ENCODE assay signal across 27 cellular contexts in the genomic region with DNA sequence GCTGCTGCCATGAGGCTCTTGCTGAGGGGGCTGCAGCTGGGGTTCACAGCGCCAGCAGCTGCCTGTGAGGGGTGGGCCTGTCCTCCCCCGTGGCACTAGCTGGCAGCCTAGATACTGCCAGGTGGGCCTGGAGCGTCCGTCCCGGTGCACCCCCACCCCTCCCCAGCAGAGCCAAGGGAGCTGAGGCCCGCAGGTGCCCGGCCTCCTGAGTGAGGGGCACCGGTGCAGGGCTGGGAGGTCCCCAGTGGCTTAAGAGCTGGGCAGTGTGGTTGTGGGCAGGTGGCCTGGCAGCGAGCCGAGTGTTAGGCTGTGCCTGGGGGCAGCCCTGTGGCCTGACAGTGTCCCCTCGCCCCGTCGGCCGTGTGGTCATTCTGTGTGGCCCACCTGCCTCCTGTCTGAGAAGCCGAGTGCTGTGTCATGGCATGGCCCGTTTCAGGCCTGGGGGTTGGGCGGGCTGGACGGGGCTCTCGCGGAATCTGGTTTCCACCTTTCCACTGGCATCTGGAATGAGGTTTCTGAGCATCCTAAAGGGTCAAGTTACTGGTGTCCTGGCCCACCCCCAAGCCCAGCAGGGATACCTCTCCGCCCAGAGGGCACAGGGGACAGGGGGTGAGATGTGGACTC. TPM values are rescaled to one million over a fixed set of nuclear protein-coding genes. Genes with fewer than 3 reads are reported as not detected.
A peak's percentile ranks its signal among the peaks of the same experiment; 100 is the strongest.
DNase-seq lines count a peak whose midpoint lies in the region; ATAC-seq and TF ChIP-seq lines count a peak whose summit lies in the region.
"Had no signal": no experiment of that assay in that cellular context is flagged by ENCODE, and none has a peak within 500 bp of the region (broad histone marks: within the 10 kb centered on the region; RNA-seq: fewer than 3 reads in every experiment).

No MANE protein-coding gene starts in this region.

- H3K36me3 ChIP-seq in aorta (ENCODE audit: control insufficient read depth in 1 of 2, insufficient read depth in 2 of 2, low read length in 1 of 2), result no peaks in the 10 kb centered on the region

- no peaks in the 10 kb centered on the region for H3K9me3 Mint-ChIP-seq in WTC11
- H3K9me3 Mint-ChIP-seq in natural killer cell treated with Interleukin-12 subunit alpha and Interleukin-12 subunit beta and Interleukin-15 and Interleukin-18, amount 100 ng/mL, for 72 hours, result no peaks in the 10 kb centered on the region
- H3K9me3 Mint-ChIP-seq: CD4-positive, CD25-positive, alpha-beta regulatory T cell; T-helper 1 cell treated with Interleukin-12 subunit alpha and Interleukin-12 subunit beta and Interleukin-4 antibody, amounts not matched to agents 30 μg/mL and 1 μg/mL, for 36 hours had no signal

- no peaks in the 10 kb centered on the region for H3K4me1 ChIP-seq in aorta (ENCODE audit: control insufficient read depth in 1 of 2, insufficient read depth in 2 of 2, low read length in 2 of 2)

- DNase-seq in ELF-1 (ENCODE audit: low read depth, low spot score) (peak; percentile 55), WTC11 (ENCODE audit: low spot score) (no peak), myocyte (ENCODE audit: low read depth) (peak; percentile 77), aorta (no peak), HuH-7 (ENCODE audit: low spot score) (no peak), NCI-H187 treated with DMSO at 0.1 percent for 48 hours (lab: John Stamatoyannopoulos, UW) (no peak)
- no peak for DNase-seq in natural killer cell treated with Interleukin-12 subunit alpha and Interleukin-12 subunit beta and Interleukin-15 and Interleukin-18, amount 100 ng/mL, for 72 hours (ENCODE audit: low spot score)
- DNase-seq: CD4-positive, CD25-positive, alpha-beta regulatory T cell; DMS153; DND-41; GOT3; Kasumi-1; MV-4-11; NCI-H1105 treated with DMSO at 0.1 percent for 48 hours; NCI-H146; NCI-H2029 treated with DMSO at 0.1 percent for 48 hours; NCI-H446 treated with DMSO at 0.1 percent for 48 hours; NCI-H526; NCI-H82; OCI-M1; SIG-M5; SW 1271 had no signal

- ATAC-seq in WTC11 (peak; percentile 12; the same call in 1 of the 2 replicates), aorta (ENCODE audit: low FRiP score) (peak; percentile 17)
- ATAC-seq in natural killer cell treated with Interleukin-12 subunit alpha and Interleukin-12 subunit beta and Interleukin-15 and Interleukin-18, amount 100 ng/mL, for 72 hours, result no peak
- ATAC-seq: HCT116 had no signal

- 87 to 90% methylated on average over 21 of the region's 21 CpGs for WGBS in aorta, 2 donors

- no peak overlapping the region for H3K27ac ChIP-seq in aorta (ENCODE audit: low read depth in 1 of 2, low read length in 2 of 2)
- H3K27ac ChIP-seq: SK-N-MC had no signal

- no peak overlapping the region for H3K4me3 ChIP-seq in aorta (ENCODE audit: low read length in 2 of 2)
- H3K4me3 ChIP-seq: K562, SK-N-MC had no signal

- CTCF ChIA-PET in WTC11 (lab: Charles Lee), result no interaction called here

- no peak for TF ChIP-seq CTCF in WTC11 (IDR thresholded peaks at IDR 0.05)

- POLR2A ChIA-PET in WTC11 (lab: Charles Lee), result interaction anchor here (0.5 to 0.6 kb wide), 2 partner anchors 54 to 86 kb away, joined by 3 to 7 read pairs; no protein-coding TSS in a partner anchor

- no peaks in the 10 kb centered on the region for H3K9me3 ChIP-seq in aorta (ENCODE audit: control insufficient read depth, low read length)
- H3K9me3 ChIP-seq: BE2C had no signal

- H3K4me1 Mint-ChIP-seq in WTC11, result no peaks in the 10 kb centered on the region
- H3K4me1 Mint-ChIP-seq in natural killer cell treated with Interleukin-12 subunit alpha and Interleukin-12 subunit beta and Interleukin-15 and Interleukin-18, amount 100 ng/mL, for 72 hours (ENCODE audit: low read depth in 2 of 2), result peaks cover 11 to 13% of the 10 kb centered on the region in 2 donors

- H3K27me3 Mint-ChIP-seq in WTC11 (ENCODE audit: low read depth), result no peaks in the 10 kb centered on the region
- peaks cover 7 to 11% of the 10 kb centered on the region in 2 donors for H3K27me3 Mint-ChIP-seq in natural killer cell treated with Interleukin-12 subunit alpha and Interleukin-12 subunit beta and Interleukin-15 and Interleukin-18, amount 100 ng/mL, for 72 hours

- H3K27me3 ChIP-seq in aorta (ENCODE audit: control insufficient read depth in 1 of 2, insufficient read depth in 2 of 2, low read length in 1 of 2), result no peaks in the 10 kb centered on the region
- H3K27me3 ChIP-seq: BE2C had no signal

- H3K36me3 Mint-ChIP-seq in WTC11, result peaks cover 15% of the 10 kb centered on the region
- H3K36me3 Mint-ChIP-seq in natural killer cell treated with Interleukin-12 subunit alpha and Interleukin-12 subunit beta and Interleukin-15 and Interleukin-18, amount 100 ng/mL, for 72 hours, result no peaks in the 10 kb centered on the region
- H3K36me3 Mint-ChIP-seq: CD4-positive, CD25-positive, alpha-beta regulatory T cell had no signal

- no peak overlapping the region for H3K27ac Mint-ChIP-seq in WTC11
- H3K27ac Mint-ChIP-seq in natural killer cell treated with Interleukin-12 subunit alpha and Interleukin-12 subunit beta and Interleukin-15 and Interleukin-18, amount 100 ng/mL, for 72 hours, result no peak overlapping the region
- H3K27ac Mint-ChIP-seq: T-helper 1 cell treated with Interleukin-12 subunit alpha and Interleukin-12 subunit beta and Interleukin-4 antibody, amounts not matched to agents 30 μg/mL and 1 μg/mL, for 36 hours had no signal

- intact Hi-C loops in aorta (cut with DNase I), result loop anchor here in 1 of 2 donors (10.0 kb wide), 1 partner anchor 137 kb away; a partner anchor contains a TSS

- H3K4me3 Mint-ChIP-seq in WTC11, result no peak overlapping the region
- H3K4me3 Mint-ChIP-seq in natural killer cell treated with Interleukin-12 subunit alpha and Interleukin-12 subunit beta and Interleukin-15 and Interleukin-18, amount 100 ng/mL, for 72 hours, result no peak overlapping the region
- H3K4me3 Mint-ChIP-seq: T-helper 1 cell treated with Interleukin-12 subunit alpha and Interleukin-12 subunit beta and Interleukin-4 antibody, amounts not matched to agents 30 μg/mL and 1 μg/mL, for 36 hours had no signal

TF ChIP-seq in WTC11, 78 proteins besides CTCF, POLR2A, EP300 and RAD21:
- TF ChIP-seq NFYB (CRISPR knock-in tag; conservative IDR thresholded peaks at IDR 0.05; ENCODE audit: low read depth) (no peak), NR2C2 (CRISPR knock-in tag; IDR thresholded peaks at IDR 0.05) (no peak)
- TF ChIP-seq, protein P1, sequence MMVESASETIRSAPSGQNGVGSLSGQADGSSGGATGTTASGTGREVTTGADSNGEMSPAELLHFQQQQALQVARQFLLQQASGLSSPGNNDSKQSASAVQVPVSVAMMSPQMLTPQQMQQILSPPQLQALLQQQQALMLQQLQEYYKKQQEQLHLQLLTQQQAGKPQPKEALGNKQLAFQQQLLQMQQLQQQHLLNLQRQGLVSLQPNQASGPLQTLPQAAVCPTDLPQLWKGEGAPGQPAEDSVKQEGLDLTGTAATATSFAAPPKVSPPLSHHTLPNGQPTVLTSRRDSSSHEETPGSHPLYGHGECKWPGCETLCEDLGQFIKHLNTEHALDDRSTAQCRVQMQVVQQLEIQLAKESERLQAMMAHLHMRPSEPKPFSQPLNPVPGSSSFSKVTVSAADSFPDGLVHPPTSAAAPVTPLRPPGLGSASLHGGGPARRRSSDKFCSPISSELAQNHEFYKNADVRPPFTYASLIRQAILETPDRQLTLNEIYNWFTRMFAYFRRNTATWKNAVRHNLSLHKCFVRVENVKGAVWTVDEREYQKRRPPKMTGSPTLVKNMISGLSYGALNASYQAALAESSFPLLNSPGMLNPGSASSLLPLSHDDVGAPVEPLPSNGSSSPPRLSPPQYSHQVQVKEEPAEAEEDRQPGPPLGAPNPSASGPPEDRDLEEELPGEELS (CRISPR knock-in tag; IDR thresholded peaks at IDR 0.05), result no peak
- TF ChIP-seq, protein P2, sequence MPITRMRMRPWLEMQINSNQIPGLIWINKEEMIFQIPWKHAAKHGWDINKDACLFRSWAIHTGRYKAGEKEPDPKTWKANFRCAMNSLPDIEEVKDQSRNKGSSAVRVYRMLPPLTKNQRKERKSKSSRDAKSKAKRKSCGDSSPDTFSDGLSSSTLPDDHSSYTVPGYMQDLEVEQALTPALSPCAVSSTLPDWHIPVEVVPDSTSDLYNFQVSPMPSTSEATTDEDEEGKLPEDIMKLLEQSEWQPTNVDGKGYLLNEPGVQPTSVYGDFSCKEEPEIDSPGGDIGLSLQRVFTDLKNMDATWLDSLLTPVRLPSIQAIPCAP (CRISPR knock-in tag; IDR thresholded peaks at IDR 0.05), result no peak

RNA-seq across cellular contexts. Expression of a gene that starts 7.9 kb away (rescaled TPM):
- total RNA-seq in WTC11 (2021), result 74.8 to 77.0 TPM (median 75.0 TPM) in 3 replicates
- 56.5 and 66.6 TPM in 2 replicates for total RNA-seq in myocyte
- polyA plus RNA-seq in myocyte (2012), result 19.8 TPM
- 1 to 10 TPM; 1.1 to 3.5 TPM for total RNA-seq in aorta
- 1 to 10 TPM; 3.0 to 3.2 TPM for polyA plus RNA-seq in aorta
- total RNA-seq in natural killer cell treated with Interleukin-12 subunit alpha and Interleukin-12 subunit beta and Interleukin-15 and Interleukin-18, amount 100 ng/mL, for 72 hours, result not detected

Comparison
In these comparisons a context has a peak if more than half of its experiments do, and no peak if none do; other contexts are left out.
1. DNase-seq: peak in ELF-1 (single experiment) and myocyte (single experiment); none in WTC11 (single experiment), aorta (0 of 2), HuH-7 (single experiment), natural killer cell treated with Interleukin-12 subunit alpha and Interleukin-12 subunit beta and Interleukin-15 and Interleukin-18, amount 100 ng/mL, for 72 hours (single experiment) and NCI-H187 treated with DMSO at 0.1 percent for 48 hours (single experiment).
2. ATAC-seq: peak in WTC11 (single experiment) and aorta (single experiment); none in natural killer cell treated with Interleukin-12 subunit alpha and Interleukin-12 subunit beta and Interleukin-15 and Interleukin-18, amount 100 ng/mL, for 72 hours (0 of 2).
3. RNA of a gene that starts 7.9 kb away (total RNA-seq): 74.8 to 77.0 TPM in WTC11 and 56.5 to 66.6 TPM in myocyte; 1.1 to 3.5 TPM in aorta and not detected in natural killer cell treated with Interleukin-12 subunit alpha and Interleukin-12 subunit beta and Interleukin-15 and Interleukin-18, amount 100 ng/mL, for 72 hours; every median in the first group is over 10 times any median in the second.